17 cellular contexts compared by ENCODE assay signal in the genomic region with DNA sequence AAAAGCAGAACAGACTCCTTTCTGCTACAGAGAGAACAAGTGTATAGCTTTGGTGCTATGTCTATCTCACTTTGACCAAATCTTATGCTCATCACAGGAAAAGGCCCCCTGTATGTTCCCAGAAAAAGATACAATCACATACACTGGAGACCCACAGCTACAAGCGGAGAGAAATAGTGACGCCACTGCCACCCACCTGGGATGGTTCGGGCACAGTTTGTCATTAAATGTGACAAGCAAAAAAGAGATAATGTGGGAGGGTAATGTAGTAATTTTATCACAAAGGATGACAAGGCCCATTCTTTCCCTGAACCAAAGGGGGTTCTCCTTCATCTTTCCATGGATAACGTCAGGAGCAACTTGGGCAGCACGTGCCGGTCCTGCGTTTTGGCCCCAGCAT. TPM values are rescaled to one million over a fixed set of nuclear protein-coding genes. Genes with fewer than 3 reads are reported as not detected.
DNase-seq lines count a peak whose midpoint lies in the region; FAIRE-seq and TF ChIP-seq lines count a peak whose summit lies in the region.
"Had no signal": no experiment of that assay in that cellular context is flagged by ENCODE, and none has a peak within 500 bp of the region (broad histone marks: within the 10 kb centered on the region; RNA-seq: fewer than 3 reads in every experiment).

No MANE protein-coding gene starts in this region.

- H3K27ac ChIP-seq in astrocyte (ENCODE audit: low read depth, low read length) (peak overlapping the region; percentile 68), mesodermal cell (ENCODE audit: low read depth, low read length, severe bottlenecking) (peak overlapping the region; percentile 5)
- H3K27ac ChIP-seq: BLaER1 had no signal

- FAIRE-seq in astrocyte (lab: Jason Lieb, UNC) (no peak), frontal cortex (lab: Jason Lieb, UNC) (no peak)
- FAIRE-seq: A549, GM12878, GM18507, HepG2, HTR-8/SVneo had no signal

- H3K27me3 ChIP-seq in astrocyte (ENCODE audit: insufficient read depth, low read length), result no peaks in the 10 kb centered on the region
- H3K27me3 ChIP-seq: BLaER1 had no signal

- WGBS in mesodermal cell (ENCODE audit: insufficient coverage in 2 of 2), 2 experiments, result 97 to 98% methylated on average over 5 to 7 of the region's 7 CpGs

- H3K4me1 Mint-ChIP-seq in HFFc6 (ENCODE audit: low read depth) (peaks cover 28% of the 10 kb centered on the region), astrocyte (ENCODE audit: low read depth, unreplicated experiment) (peaks cover 10% of the 10 kb centered on the region)
- H3K4me1 Mint-ChIP-seq: CD8-positive, alpha-beta memory T cell; H9 had no signal

- H3K27me3 Mint-ChIP-seq in HFFc6 (ENCODE audit: insufficient read depth), result no peaks in the 10 kb centered on the region; the same call in 1 of the 2 replicates
- no peaks in the 10 kb centered on the region for H3K27me3 Mint-ChIP-seq in astrocyte (ENCODE audit: low read depth, unreplicated experiment)
- H3K27me3 Mint-ChIP-seq: CD8-positive, alpha-beta memory T cell had no signal

- H3K27ac Mint-ChIP-seq in HFFc6 (peak overlapping the region; percentile 96), astrocyte (ENCODE audit: unreplicated experiment) (no peak overlapping the region)

- H3K4me3 Mint-ChIP-seq in HFFc6 (peak overlapping the region; percentile 10; the same call in 1 of the 2 replicates), astrocyte (ENCODE audit: unreplicated experiment) (no peak overlapping the region)
- H3K4me3 Mint-ChIP-seq: CD8-positive, alpha-beta memory T cell; H9 had no signal

- H3K9me3 Mint-ChIP-seq in HFFc6 (no peaks in the 10 kb centered on the region), astrocyte (ENCODE audit: unreplicated experiment) (no peaks in the 10 kb centered on the region)
- H3K9me3 Mint-ChIP-seq: CD8-positive, alpha-beta memory T cell; H9 had no signal

- DNase-seq in HFFc6, result no peak
- no peak for DNase-seq in astrocyte (ENCODE audit: low read depth)
- DNase-seq in DMS79 treated with DMSO at 0.1 percent for 48 hours (lab: John Stamatoyannopoulos, UW), result no peak
- no peak for DNase-seq in DMS153 treated with DMSO at 0.1 percent for 48 hours (lab: John Stamatoyannopoulos, UW; ENCODE audit: unreplicated experiment)
- DNase-seq in frontal cortex (ENCODE audit: low spot score in 2 of 2), result no peak
- no peak for DNase-seq in activated CD8-positive, alpha-beta memory T cell treated with anti-CD3 and anti-CD28 coated beads, Interleukin-2, amount 50 U/mL, for 4 hours
- DNase-seq: AML-193; CD8-positive, alpha-beta memory T cell; GOT3; H9 had no signal

- peaks cover 66% of the 10 kb centered on the region for H3K36me3 ChIP-seq in astrocyte (ENCODE audit: insufficient read depth, low read length)
- peaks cover 95% of the 10 kb centered on the region for H3K36me3 ChIP-seq in mesodermal cell (ENCODE audit: control insufficient read depth, insufficient read depth, low read length)

- H3K36me3 Mint-ChIP-seq in HFFc6 (ENCODE audit: low read depth), result peaks cover 36% of the 10 kb centered on the region
- H3K36me3 Mint-ChIP-seq in astrocyte (ENCODE audit: low read depth, unreplicated experiment), result peaks cover 32% of the 10 kb centered on the region

- no peak overlapping the region for H3K4me2 ChIP-seq in astrocyte (ENCODE audit: low read length)
- H3K4me2 ChIP-seq: A549, BLaER1 had no signal

- H4K20me1 ChIP-seq in astrocyte (ENCODE audit: insufficient read depth, low read length), result no peaks in the 10 kb centered on the region

- peak overlapping the region; percentile 17 for H3K9ac ChIP-seq in astrocyte (ENCODE audit: low read length)
- H3K9ac ChIP-seq: BLaER1 had no signal

- H3K9me3 ChIP-seq in astrocyte (ENCODE audit: insufficient read depth, low read depth, low read length) (no peaks in the 10 kb centered on the region), mesodermal cell (ENCODE audit: control insufficient read depth, low read length) (no peaks in the 10 kb centered on the region)
- H3K9me3 ChIP-seq: A549, BLaER1 had no signal

- H3K4me3 ChIP-seq in astrocyte (ENCODE audit: insufficient read depth, low read depth, low read length), result no peak overlapping the region
- no peak overlapping the region for H3K4me3 ChIP-seq in mesodermal cell (ENCODE audit: extremely low read depth, insufficient read depth, low read length, poor library complexity, severe bottlenecking)
- H3K4me3 ChIP-seq: A549, BLaER1, GM12878 had no signal

- H3K79me2 ChIP-seq in astrocyte (ENCODE audit: insufficient read depth, low read length), result no peaks in the 10 kb centered on the region

- peaks cover 10% of the 10 kb centered on the region for H3K4me1 ChIP-seq in astrocyte (ENCODE audit: insufficient read depth, low read length)
- peaks cover 13% of the 10 kb centered on the region for H3K4me1 ChIP-seq in mesodermal cell (ENCODE audit: control insufficient read depth, insufficient read depth, low read length, poor library complexity, severe bottlenecking)
- H3K4me1 ChIP-seq: A549, BLaER1 had no signal

- TF ChIP-seq CTCF in HFFc6 (IDR thresholded peaks at IDR 0.05), result no peak
- TF ChIP-seq CTCF in astrocyte (IDR thresholded peaks at IDR 0.05; ENCODE audit: insufficient read depth, low read depth, low read length), result no peak

- H2AFZ ChIP-seq in astrocyte (ENCODE audit: low read depth, low read length), result no peak overlapping the region

RNA-seq across cellular contexts. Expression of a gene that starts 32.0 kb away (rescaled TPM):
- 10 to 100 TPM; 50.9 to 55.4 (median 53.0) TPM for total RNA-seq in HFFc6 (2021; fragmentation: NEBNext Ultra II Directional; extraction: Animal tissue kit (Norgen Biotek cat#: 25700))
- total RNA-seq in astrocyte, result 85.0 and 92.5 TPM in 2 replicates
- polyA plus RNA-seq in mesodermal cell (2013, experiment 1 of 2), result 43.2 TPM
- polyA plus RNA-seq in mesodermal cell (2013, experiment 2 of 2), result 38.5 TPM
- total RNA-seq in frontal cortex, result 33.0 TPM

RNA-seq across cellular contexts. Expression of a gene that starts 41.5 kb away (rescaled TPM):
- total RNA-seq in HFFc6 (2021; fragmentation: NEBNext Ultra II Directional; extraction: Animal tissue kit (Norgen Biotek cat#: 25700)), result not detected
- 3.1 TPM in 2 replicates for total RNA-seq in astrocyte
- polyA plus RNA-seq in mesodermal cell (2013, experiment 1 of 2), result 7.4 TPM
- 6.6 TPM for polyA plus RNA-seq in mesodermal cell (2013, experiment 2 of 2)
- total RNA-seq in frontal cortex, result 0.41 TPM
- total RNA-seq: HepG2 had no signal
- polyA plus RNA-seq: HepG2 had no signal

RNA-seq across cellular contexts. Expression of a gene that starts 59.4 kb away (rescaled TPM):
- total RNA-seq in HFFc6 (2021; fragmentation: NEBNext Ultra II Directional; extraction: Animal tissue kit (Norgen Biotek cat#: 25700)), result 10 to 100 TPM; 51.5 to 77.5 (median 70.4) TPM
- total RNA-seq in astrocyte, result 84.7 and 85.4 TPM in 2 replicates
- 121 TPM for polyA plus RNA-seq in mesodermal cell (2013, experiment 1 of 2)
- 115 TPM for polyA plus RNA-seq in mesodermal cell (2013, experiment 2 of 2)
- total RNA-seq in frontal cortex, result 84.4 TPM
